Comparison of ENCODE assay signal across 11 cellular contexts in genomic region chr15:31261266-31262142, GRCh38.
DNase-seq lines count a peak whose midpoint lies in the region; ATAC-seq and TF ChIP-seq lines count a peak whose summit lies in the region.
"Had no signal": no experiment of that assay in that cellular context is flagged by ENCODE, and none has a peak within 500 bp of the region (broad histone marks: within the 10 kb centered on the region; RNA-seq: fewer than 3 reads in every experiment).

No MANE protein-coding gene starts in this region.

- H3K27me3 Mint-ChIP-seq in CD14-positive monocyte (ENCODE audit: low read depth in 3 of 3) (peaks cover 0 to 2% (median 0%) of the 10 kb centered on the region in 3 donors), WTC11 (ENCODE audit: low read depth) (no peaks in the 10 kb centered on the region)
- H3K27me3 Mint-ChIP-seq in naive thymus-derived CD8-positive, alpha-beta T cell: no peaks in the 10 kb centered on the region

- H3K4me3 Mint-ChIP-seq in CD14-positive monocyte (no peak overlapping the region), WTC11 (no peak overlapping the region)
- peak overlapping the region in 3 of 10 donors; percentile 12 to 30 (median 24) for H3K4me3 Mint-ChIP-seq in naive thymus-derived CD8-positive, alpha-beta T cell

- H3K4me1 Mint-ChIP-seq in CD14-positive monocyte (peaks cover 89% of the 10 kb centered on the region), WTC11 (peaks cover 5% of the 10 kb centered on the region; the same call in 1 of the 2 replicates)
- H3K4me1 Mint-ChIP-seq in naive thymus-derived CD8-positive, alpha-beta T cell: peaks cover 50 to 85% (median 80%) of the 10 kb centered on the region in 4 donors

- TF ChIP-seq CTCF in CD14-positive monocyte (IDR thresholded peaks at IDR 0.05) (no peak), WTC11 (IDR thresholded peaks at IDR 0.05) (no peak)

- intact Hi-C loops in CD14-positive monocyte (cut with micrococcal nuclease): loop anchor here (2.0 to 5.0 kb wide), 2 partner anchors 47 to 66 kb away; partner anchors contain the start of gene KLF13 (in 1 of the 2)
- intact Hi-C loops in left ventricle myocardium superior (cut with micrococcal nuclease): no loop called here

- peak; percentile 26 for DNase-seq in CD14-positive monocyte (ENCODE audit: low spot score)
- peak; percentile 36 for DNase-seq in COLO668 (lab: John Stamatoyannopoulos, UW; ENCODE audit: unreplicated experiment)
- peak; percentile 5 for DNase-seq in WTC11 (ENCODE audit: low spot score)
- no peak for DNase-seq in naive thymus-derived CD8-positive, alpha-beta T cell
- DNase-seq in NCI-H1436 treated with DMSO at 0.1 percent for 48 hours (lab: John Stamatoyannopoulos, UW): no peak
- DNase-seq in left ventricle myocardium superior: no peak
- no peak for DNase-seq in CD1c-positive myeloid dendritic cell (ENCODE audit: extremely low spot score)
- DNase-seq: DMS153, NCI-H2107 had no signal

- CTCF ChIA-PET in WTC11 (lab: Charles Lee): no interaction called here

- ATAC-seq in WTC11 (no peak), GM19395 (IDR thresholded peaks at IDR 0.05; ENCODE audit: unreplicated experiment) (no peak), left ventricle myocardium superior (no peak)
- no peak for ATAC-seq in naive thymus-derived CD8-positive, alpha-beta T cell
- ATAC-seq: right lobe of liver had no signal

- peaks cover 0 to 6% (median 2%) of the 10 kb centered on the region in 7 donors for H3K9me3 Mint-ChIP-seq in CD14-positive monocyte
- H3K9me3 Mint-ChIP-seq in WTC11: peaks cover 8% of the 10 kb centered on the region
- no peaks in the 10 kb centered on the region for H3K9me3 Mint-ChIP-seq in naive thymus-derived CD8-positive, alpha-beta T cell

- peaks cover 3 to 5% of the 10 kb centered on the region in 2 donors for H3K36me3 Mint-ChIP-seq in CD14-positive monocyte
- no peaks in the 10 kb centered on the region for H3K36me3 Mint-ChIP-seq in WTC11
- no peaks in the 10 kb centered on the region for H3K36me3 Mint-ChIP-seq in naive thymus-derived CD8-positive, alpha-beta T cell

- H3K27ac Mint-ChIP-seq in CD14-positive monocyte: peak overlapping the region; percentile 99 to 100 (median 100)
- no peak overlapping the region for H3K27ac Mint-ChIP-seq in WTC11
- peak overlapping the region in 9 of 10 donors; percentile 40 to 97 (median 72) for H3K27ac Mint-ChIP-seq in naive thymus-derived CD8-positive, alpha-beta T cell

- POLR2A ChIA-PET in WTC11 (lab: Charles Lee): no interaction called here
- POLR2A ChIA-PET in naive thymus-derived CD8-positive, alpha-beta T cell (lab: Charles Lee): interaction anchor here (0.9 to 12.4 kb wide), 9 partner anchors 7 to 173 kb away, joined by 3 to 208 read pairs (median 5); partner anchors contain the start of gene KLF13

TF ChIP-seq in WTC11, 78 proteins besides CTCF, POLR2A, EP300 and RAD21:
- no peak for TF ChIP-seq HMGXB4 (CRISPR knock-in tag; IDR thresholded peaks at IDR 0.05)
- no peak for TF ChIP-seq ZNF219 (CRISPR knock-in tag; IDR thresholded peaks at IDR 0.05; ENCODE audit: borderline replicate concordance)
- TF ChIP-seq E2F5 (CRISPR knock-in tag; IDR thresholded peaks at IDR 0.05): no peak
- no peak for TF ChIP-seq ZNF532 (CRISPR knock-in tag; IDR thresholded peaks at IDR 0.05; ENCODE audit: borderline replicate concordance)
- TF ChIP-seq ATF2 (CRISPR knock-in tag; IDR thresholded peaks at IDR 0.05; ENCODE audit: borderline replicate concordance, low read depth): no peak
- no peak for TF ChIP-seq TP53 (CRISPR knock-in tag; IDR thresholded peaks at IDR 0.05)

Comparison
In these comparisons a context has a peak if more than half of its experiments do, and no peak if none do; other contexts are left out.
1. DNase-seq: peak in CD14-positive monocyte (single experiment), COLO668 (single experiment) and WTC11 (single experiment); none in naive thymus-derived CD8-positive, alpha-beta T cell (0 of 10), NCI-H1436 treated with DMSO at 0.1 percent for 48 hours (single experiment), left ventricle myocardium superior (single experiment) and CD1c-positive myeloid dendritic cell (single experiment).